ENCODE assay signal across 9 cellular contexts in the genomic region with DNA sequence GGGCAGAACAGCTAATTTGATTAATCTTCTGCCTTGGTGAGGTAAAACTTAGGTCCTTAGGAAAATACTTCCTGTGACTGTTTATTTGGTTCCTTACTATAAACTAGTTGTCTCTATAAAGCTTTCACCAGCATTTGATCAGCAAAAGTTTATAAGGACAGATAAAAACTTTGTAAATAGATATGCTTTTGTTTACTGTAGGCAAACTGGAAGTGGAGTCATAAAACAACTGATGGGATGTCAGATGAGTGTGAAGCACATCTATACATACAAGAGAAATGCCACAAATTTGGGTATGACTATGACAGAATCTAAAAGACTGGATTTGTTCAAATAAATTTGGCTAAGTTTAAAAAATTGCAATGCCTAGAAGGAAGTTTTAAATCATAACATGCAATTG. TPM values are rescaled to one million over a fixed set of nuclear protein-coding genes. Genes with fewer than 3 reads are reported as not detected.
DNase-seq lines count a peak whose midpoint lies in the region; ATAC-seq and TF ChIP-seq lines count a peak whose summit lies in the region.
"Had no signal": no experiment of that assay in that cellular context is flagged by ENCODE, and none has a peak within 500 bp of the region (broad histone marks: within the 10 kb centered on the region; RNA-seq: fewer than 3 reads in every experiment).

No MANE protein-coding gene starts in this region.

- peaks cover 57% of the 10 kb centered on the region for H3K4me1 ChIP-seq in CD4-positive, alpha-beta memory T cell (ENCODE audit: insufficient read depth, low read length)
- H3K4me1 ChIP-seq in Panc1 (ENCODE audit: control insufficient read depth, insufficient read depth, low read length) (peaks cover 65% of the 10 kb centered on the region), duodenal mucosa (ENCODE audit: control insufficient read depth in 1 of 2, insufficient read depth in 2 of 2, low read length in 2 of 2) (peaks cover 42 to 44% of the 10 kb centered on the region in 2 donors), skeletal muscle satellite cell (ENCODE audit: control insufficient read depth, insufficient read depth, low read length) (peaks cover 49% of the 10 kb centered on the region)

- in situ Hi-C loops in Panc1 (cut with HindIII; ENCODE audit: low pct_unique_long_range_greater_than_20kb, low sequenced_read_pairs): no loop called here

- H3K27me3 ChIP-seq in CD4-positive, alpha-beta memory T cell (ENCODE audit: insufficient read depth, low read length): no peaks in the 10 kb centered on the region
- H3K27me3 ChIP-seq in Panc1 (ENCODE audit: control insufficient read depth, insufficient read depth, low read length): no peaks in the 10 kb centered on the region
- H3K27me3 ChIP-seq in duodenal mucosa (ENCODE audit: control insufficient read depth in 1 of 2, insufficient read depth in 2 of 2, low read length in 2 of 2): no peaks in the 10 kb centered on the region
- H3K27me3 ChIP-seq in skeletal muscle satellite cell (ENCODE audit: control insufficient read depth, insufficient read depth, low read length): no peaks in the 10 kb centered on the region

- peak overlapping the region in 1 of 2 donors; percentile 32 for H3K4me3 ChIP-seq in CD4-positive, alpha-beta memory T cell (ENCODE audit: low read length in 2 of 2)
- H3K4me3 ChIP-seq in Panc1 (ENCODE audit: low read depth in 2 of 2, low read length in 2 of 2) (peak overlapping the region; percentile 23 to 25; a peak in 2 of 4 replicates), duodenal mucosa (ENCODE audit: low read depth in 1 of 2, low read length in 2 of 2) (peak overlapping the region; percentile 94 to 98), skeletal muscle satellite cell (ENCODE audit: low read length) (peak overlapping the region; percentile 77)

- no peak for TF ChIP-seq CTCF in Panc1 (IDR thresholded peaks at IDR 0.05)

- peaks cover 38 to 74% (median 53%) of the 10 kb centered on the region in 4 donors for H3K4me1 Mint-ChIP-seq in CD4-positive, alpha-beta memory T cell

- H3K36me3 Mint-ChIP-seq in CD4-positive, alpha-beta memory T cell: peaks cover 70 to 89% of the 10 kb centered on the region in 2 donors

- H3K4me2 ChIP-seq in skeletal muscle satellite cell (ENCODE audit: low read length): peak overlapping the region; percentile 84

- H3K4me3 Mint-ChIP-seq in CD4-positive, alpha-beta memory T cell: peak overlapping the region; percentile 92 to 100 (median 99)

- peak overlapping the region; percentile 37 to 98 (median 95) for H3K27ac Mint-ChIP-seq in CD4-positive, alpha-beta memory T cell

- CTCF ChIA-PET in CD4-positive, alpha-beta memory T cell (lab: Charles Lee; ENCODE audit: partially characterized antibody): interaction anchor here (0.9 to 8.0 kb wide), 17 partner anchors 10 to 1107 kb away, joined by 3 to 58 read pairs (median 7); no protein-coding TSS in a partner anchor
- CTCF ChIA-PET in Panc1 (lab: Charles Lee): no interaction called here

- H3K27me3 Mint-ChIP-seq in CD4-positive, alpha-beta memory T cell: no peaks in the 10 kb centered on the region

- no peaks in the 10 kb centered on the region for H3K9me3 ChIP-seq in CD4-positive, alpha-beta memory T cell (ENCODE audit: control insufficient read depth in 1 of 2, low read length in 2 of 2)
- H3K9me3 ChIP-seq in Panc1 (ENCODE audit: control insufficient read depth, insufficient read depth, low read depth, low read length) (no peaks in the 10 kb centered on the region), duodenal mucosa (ENCODE audit: control insufficient read depth in 1 of 2, low read length in 2 of 2) (no peaks in the 10 kb centered on the region), skeletal muscle satellite cell (replicated peaks; ENCODE audit: low read length) (no peaks in the 10 kb centered on the region)

- DNase-seq in CD4-positive, alpha-beta memory T cell: no peak
- no peak for DNase-seq in Panc1 (ENCODE audit: low read depth, low spot score)
- DNase-seq: mesenchymal stem cell had no signal

- no TSS peak for BruUV-seq in Panc1 (replicated peaks; lab: Mats Ljungman, UMichigan)

- H3K27ac ChIP-seq in CD4-positive, alpha-beta memory T cell (ENCODE audit: low read depth, low read length): peak overlapping the region; percentile 59
- H3K27ac ChIP-seq in Panc1 (ENCODE audit: low read length) (peak overlapping the region; percentile 83), duodenal mucosa (ENCODE audit: low read depth, low read length) (no peak overlapping the region)

- H3K36me3 ChIP-seq in CD4-positive, alpha-beta memory T cell (ENCODE audit: insufficient read depth, low read length): peaks cover 6% of the 10 kb centered on the region
- H3K36me3 ChIP-seq in Panc1 (ENCODE audit: control insufficient read depth, insufficient read depth, low read length) (no peaks in the 10 kb centered on the region; the same call in 1 of the 2 replicates), duodenal mucosa (ENCODE audit: control insufficient read depth in 1 of 2, insufficient read depth in 2 of 2, low read length in 2 of 2) (peaks cover 13 to 14% of the 10 kb centered on the region in 2 donors), skeletal muscle satellite cell (ENCODE audit: insufficient read depth, low read length) (peaks cover 48% of the 10 kb centered on the region)

- POLR2A ChIA-PET in CD4-positive, alpha-beta memory T cell (lab: Charles Lee; ENCODE audit: partially characterized antibody): interaction anchor here (1.0 to 9.5 kb wide), 13 partner anchors 9 to 298 kb away, joined by 3 to 194 read pairs (median 10); no protein-coding TSS in a partner anchor
- POLR2A ChIA-PET in Panc1 (lab: Charles Lee): interaction anchor here (0.7 kb wide), 1 partner anchor 83 kb away, joined by 3 read pairs; no protein-coding TSS in a partner anchor

- peaks cover 0 to 7% (median 1%) of the 10 kb centered on the region in 8 donors for H3K9me3 Mint-ChIP-seq in CD4-positive, alpha-beta memory T cell

- intact Hi-C loops in CD4-positive, alpha-beta memory T cell (cut with micrococcal nuclease): no loop called here
- intact Hi-C loops in Panc1 (cut with micrococcal nuclease; ENCODE audit: unreplicated experiment): loop anchor here (5.0 to 10.0 kb wide), 4 partner anchors 52 to 1103 kb away; no protein-coding TSS in a partner anchor

- ATAC-seq in Panc1 (no peak), GM21717 (IDR thresholded peaks at IDR 0.05; ENCODE audit: unreplicated experiment) (no peak), GM19035 (IDR thresholded peaks at IDR 0.05; ENCODE audit: unreplicated experiment) (no peak), GM19324 (IDR thresholded peaks at IDR 0.05; ENCODE audit: low FRiP score, unreplicated experiment) (no peak)
- no peak for ATAC-seq in activated CD4-positive, CD25-positive, alpha-beta regulatory T cell treated with anti-CD3 and anti-CD28 coated beads, Interleukin-2, amount 50 U/mL, for 24 hours

- H3K9ac ChIP-seq in duodenal mucosa (ENCODE audit: low read depth in 1 of 2, low read length in 2 of 2) (peak overlapping the region in 1 of 2 donors; percentile 38), skeletal muscle satellite cell (ENCODE audit: low read depth, low read length) (peak overlapping the region; percentile 57)

RNA-seq across cellular contexts. Expression of gene PTGER4, which starts 5.5 kb away (rescaled TPM):
- total RNA-seq in CD4-positive, alpha-beta memory T cell: 10 to 100 TPM; 59.3 to 64.9 TPM
- 100 to 1,000 TPM in 1 of 2 donors, 10 to 100 TPM in 1; 62.7 to 106 TPM for polyA plus RNA-seq in CD4-positive, alpha-beta memory T cell
- 20.0 TPM for total RNA-seq in Panc1 (2021; ENCODE audit: unreplicated experiment)
- 26.9 TPM for polyA plus RNA-seq in Panc1 (2012; ENCODE audit: insufficient read length)
- 20.8 and 27.7 TPM in 2 replicates for total RNA-seq in skeletal muscle satellite cell (2012; rRNA removed)
